In genomic region chr6:168671863-168672546, GRCh38 we compare ENCODE assay signal across 27 cellular contexts.
"Had no signal": no experiment of that assay in that cellular context is flagged by ENCODE, and none has a peak within 500 bp of the region (broad histone marks: within the 10 kb centered on the region; RNA-seq: fewer than 3 reads in every experiment).

No MANE protein-coding gene starts in this region.

- FAIRE-seq: bronchial epithelial cell, K562 had no signal

- H3K27me3 ChIP-seq: ascending aorta, body of pancreas had no signal

- H3K27me3 Mint-ChIP-seq: activated CD4-positive, alpha-beta T cell treated with anti-CD3 and anti-CD28 coated beads, Interleukin-2, amount 10 ng/mL, durations not matched to agents 7 days and 5 days had no signal

- H3K9me3 ChIP-seq: ascending aorta, body of pancreas had no signal

- H3K4me3 ChIP-seq: ascending aorta, body of pancreas, K562, SK-N-MC had no signal

- DNase-seq: activated CD4-positive, alpha-beta memory T cell treated with anti-CD3 and anti-CD28 coated beads for 36 hours; activated CD4-positive, alpha-beta T cell treated with anti-CD3 and anti-CD28 coated beads, Interleukin-2, amount 10 ng/mL, durations not matched to agents 7 days and 5 days; activated CD4-positive, CD25-positive, alpha-beta regulatory T cell; activated CD8-positive, alpha-beta memory T cell treated with anti-CD3 and anti-CD28 coated beads for 24 hours; activated effector memory CD4-positive, alpha-beta T cell treated with anti-CD3 and anti-CD28 coated beads, Interleukin-2, amount 50 U/mL, for 16 hours; activated naive CD4-positive, alpha-beta T cell treated with Interleukin-2 at 50 U/mL for 16 hours; activated naive CD8-positive, alpha-beta T cell treated with anti-CD3 and anti-CD28 coated beads, Interleukin-2, amount 50 U/mL, for 24 hours; activated T-cell treated with anti-CD3 and anti-CD28 coated beads, Interleukin-2, amount 50 U/mL, for 4 hours; amniotic stem cell; body of pancreas; Karpas-422; NCI-H1048; NCI-H146; NCI-H187 treated with DMSO at 0.1 percent for 48 hours; NCI-H345; NCI-H510A; NCI-H526 treated with DMSO at 0.1 percent for 48 hours; NCI-H82; OCI-M1; RPMI8226; T-helper 1 cell had no signal

- H3K4me1 Mint-ChIP-seq: activated CD4-positive, alpha-beta T cell treated with anti-CD3 and anti-CD28 coated beads, Interleukin-2, amount 10 ng/mL, durations not matched to agents 7 days and 5 days; activated naive CD8-positive, alpha-beta T cell treated with anti-CD3 and anti-CD28 coated beads, Interleukin-2, amount 50 U/mL, for 24 hours had no signal

- H3K36me3 Mint-ChIP-seq: activated CD4-positive, alpha-beta memory T cell treated with anti-CD3 and anti-CD28 coated beads for 36 hours; activated naive CD4-positive, alpha-beta T cell treated with anti-CD3 and anti-CD28 coated beads, Interleukin-2, amount 50 U/mL, for 72 hours had no signal

- H3K4me3 Mint-ChIP-seq: activated CD4-positive, alpha-beta memory T cell treated with anti-CD3 and anti-CD28 coated beads for 36 hours; activated CD4-positive, alpha-beta T cell treated with anti-CD3 and anti-CD28 coated beads, Interleukin-2, amount 10 ng/mL, durations not matched to agents 7 days and 5 days; activated naive CD8-positive, alpha-beta T cell treated with anti-CD3 and anti-CD28 coated beads, Interleukin-2, amount 50 U/mL, for 24 hours; activated T-cell treated with anti-CD3 and anti-CD28 coated beads, Interleukin-2, amount 50 U/mL, for 4 hours had no signal

- H3K27ac ChIP-seq: ascending aorta, body of pancreas, SK-N-MC, VCaP had no signal

- H3K9me3 Mint-ChIP-seq: activated CD4-positive, alpha-beta memory T cell treated with anti-CD3 and anti-CD28 coated beads for 36 hours; activated CD4-positive, alpha-beta T cell treated with anti-CD3 and anti-CD28 coated beads, Interleukin-2, amount 10 ng/mL, durations not matched to agents 7 days and 5 days; activated naive CD4-positive, alpha-beta T cell treated with anti-CD3 and anti-CD28 coated beads, Interleukin-2, amount 50 U/mL, for 72 hours; activated naive CD8-positive, alpha-beta T cell treated with anti-CD3 and anti-CD28 coated beads, Interleukin-2, amount 50 U/mL, for 24 hours; activated T-cell treated with anti-CD3 and anti-CD28 coated beads, Interleukin-2, amount 50 U/mL, for 4 hours had no signal

- H3K4me1 ChIP-seq: ascending aorta, body of pancreas had no signal

- H3K27ac Mint-ChIP-seq: activated CD4-positive, alpha-beta memory T cell treated with anti-CD3 and anti-CD28 coated beads for 36 hours; activated CD4-positive, alpha-beta T cell treated with anti-CD3 and anti-CD28 coated beads, Interleukin-2, amount 10 ng/mL, durations not matched to agents 7 days and 5 days; activated naive CD4-positive, alpha-beta T cell treated with anti-CD3 and anti-CD28 coated beads, Interleukin-2, amount 50 U/mL, for 72 hours; activated naive CD8-positive, alpha-beta T cell treated with anti-CD3 and anti-CD28 coated beads, Interleukin-2, amount 50 U/mL, for 24 hours had no signal
